Comparison of ENCODE assay signal across 13 cellular contexts in genomic region chr7:142508251-142508650, GRCh38.
DNase-seq lines count a peak whose midpoint lies in the region; ATAC-seq and TF ChIP-seq lines count a peak whose summit lies in the region.
"Had no signal": no experiment of that assay in that cellular context is flagged by ENCODE, and none has a peak within 500 bp of the region (broad histone marks: within the 10 kb centered on the region; RNA-seq: fewer than 3 reads in every experiment).

No MANE protein-coding gene starts in this region.

- CTCF ChIA-PET in activated CD4-positive, alpha-beta T cell treated with anti-CD3 and anti-CD28 coated beads, Interleukin-2, amount 10 ng/mL, durations not matched to agents 7 days and 5 days (lab: Charles Lee) = interaction anchor here (0.6 to 1.3 kb wide), 3 partner anchors 9 to 109 kb away, joined by 3 to 8 read pairs (median 5); no protein-coding TSS in a partner anchor

- TF ChIP-seq CTCF in Peyer's patch (IDR thresholded peaks at IDR 0.05) = no peak
- no peak for TF ChIP-seq CTCF in epithelial cell of esophagus (IDR thresholded peaks at IDR 0.05; ENCODE audit: insufficient read depth, low read depth, low read length, missing control alignments)
- TF ChIP-seq CTCF in smooth muscle cell (IDR thresholded peaks at IDR 0.05; ENCODE audit: borderline replicate concordance, insufficient read depth, poor library complexity, severe bottlenecking) = no peak

- H3K79me2 ChIP-seq in smooth muscle cell (ENCODE audit: low read depth) = no peaks in the 10 kb centered on the region
- no peaks in the 10 kb centered on the region for H3K79me2 ChIP-seq in GM23248 (ENCODE audit: insufficient read depth)

- no peaks in the 10 kb centered on the region for H3K36me3 Mint-ChIP-seq in activated CD4-positive, alpha-beta T cell treated with anti-CD3 and anti-CD28 coated beads, Interleukin-2, amount 10 ng/mL, durations not matched to agents 7 days and 5 days (ENCODE audit: low read depth)

- H3K4me1 Mint-ChIP-seq in activated CD4-positive, alpha-beta T cell treated with anti-CD3 and anti-CD28 coated beads, Interleukin-2, amount 10 ng/mL, durations not matched to agents 7 days and 5 days = peaks cover 31% of the 10 kb centered on the region

- no peak for DNase-seq in activated CD4-positive, alpha-beta T cell treated with anti-CD3 and anti-CD28 coated beads, Interleukin-2, amount 10 ng/mL, durations not matched to agents 7 days and 5 days
- no peak for DNase-seq in activated CD4-positive, alpha-beta T cell treated with anti-CD3 and anti-CD28 coated beads, Interleukin-2, amount 50 U/mL, for 48 hours
- DNase-seq in Peyer's patch (peak in 1 of 3 donors; percentile 73), epithelial cell of esophagus (ENCODE audit: low read depth) (peak; percentile 95), smooth muscle cell (lab: John Stamatoyannopoulos, UW; ENCODE audit: unreplicated experiment) (no peak), GDM1 (lab: John Stamatoyannopoulos, UW) (no peak), GM23248 (no peak)
- DNase-seq: activated T-cell treated with anti-CD3 and anti-CD28 coated beads, Interleukin-2, amount 50 U/mL, for 4 hours; DMS153; NCI-H226; stimulated activated CD4-positive, alpha-beta T cell treated with anti-CD3 and anti-CD28 coated beads, Interleukin-15, amount 100 ng/mL, for 24 hours had no signal

- H3K27me3 ChIP-seq in Peyer's patch = no peaks in the 10 kb centered on the region
- no peaks in the 10 kb centered on the region for H3K27me3 ChIP-seq in smooth muscle cell (ENCODE audit: low read depth)
- H3K27me3 ChIP-seq in GM23248 (replicated peaks; ENCODE audit: insufficient read depth) = peaks cover 38% of the 10 kb centered on the region

- H3K9me3 ChIP-seq in Peyer's patch (no peaks in the 10 kb centered on the region), smooth muscle cell (replicated peaks; ENCODE audit: low read depth) (no peaks in the 10 kb centered on the region), GM23248 (ENCODE audit: low read depth) (no peaks in the 10 kb centered on the region)

- peaks cover 13% of the 10 kb centered on the region for H3K27me3 Mint-ChIP-seq in activated CD4-positive, alpha-beta T cell treated with anti-CD3 and anti-CD28 coated beads, Interleukin-2, amount 10 ng/mL, durations not matched to agents 7 days and 5 days

- TF ChIP-seq POLR2A in Peyer's patch (IDR thresholded peaks at IDR 0.05) = peak in 1 of 2 donors; percentile 82

- no peaks in the 10 kb centered on the region for H4K20me1 ChIP-seq in smooth muscle cell (ENCODE audit: low read depth)
- H4K20me1 ChIP-seq in GM23248 (ENCODE audit: insufficient read depth) = no peaks in the 10 kb centered on the region

- no peaks in the 10 kb centered on the region for H3K9me3 Mint-ChIP-seq in activated CD4-positive, alpha-beta T cell treated with anti-CD3 and anti-CD28 coated beads, Interleukin-2, amount 10 ng/mL, durations not matched to agents 7 days and 5 days
- H3K9me3 Mint-ChIP-seq: activated T-cell treated with anti-CD3 and anti-CD28 coated beads, Interleukin-2, amount 50 U/mL, for 4 hours had no signal

- no peak for ATAC-seq in GM18517 (IDR thresholded peaks at IDR 0.05; ENCODE audit: unreplicated experiment)
- ATAC-seq: GM12878 had no signal

- in situ Hi-C loops in GM23248 (cut with MboI) = no loop called here

- POLR2A ChIA-PET in activated CD4-positive, alpha-beta T cell treated with anti-CD3 and anti-CD28 coated beads, Interleukin-2, amount 10 ng/mL, durations not matched to agents 7 days and 5 days (lab: Charles Lee) = no interaction called here

- H3K4me2 ChIP-seq in smooth muscle cell = no peak overlapping the region
- H3K4me2 ChIP-seq in GM23248 (ENCODE audit: unreplicated experiment) = no peak overlapping the region

- H3K4me1 ChIP-seq in Peyer's patch (peaks cover 0 to 10% (median 0%) of the 10 kb centered on the region in 4 donors), smooth muscle cell (ENCODE audit: low read depth) (no peaks in the 10 kb centered on the region), GM23248 (ENCODE audit: insufficient read depth) (no peaks in the 10 kb centered on the region)

- 72% methylated on average over 4 of the region's 4 CpGs for WGBS in smooth muscle cell (ENCODE audit: low lambda C conversion rate)
- WGBS in GM23248 (ENCODE audit: low coverage in 1 of 2, low lambda C conversion rate in 2 of 2, missing lambda C conversion rate in 2 of 2), 2 experiments = 51 to 53% methylated on average over 4 of the region's 4 CpGs

- peak overlapping the region in 3 of 4 donors; percentile 59 to 87 (median 72) for H3K27ac ChIP-seq in Peyer's patch
- peak overlapping the region; percentile 67 for H3K27ac ChIP-seq in smooth muscle cell (ENCODE audit: low read depth)
- no peak overlapping the region for H3K27ac ChIP-seq in GM23248

- H3K4me3 Mint-ChIP-seq in activated CD4-positive, alpha-beta T cell treated with anti-CD3 and anti-CD28 coated beads, Interleukin-2, amount 10 ng/mL, durations not matched to agents 7 days and 5 days = no peak overlapping the region
- H3K4me3 Mint-ChIP-seq: activated T-cell treated with anti-CD3 and anti-CD28 coated beads, Interleukin-2, amount 50 U/mL, for 4 hours had no signal

- H3K9me2 ChIP-seq in GM23248 (ENCODE audit: insufficient read depth) = no peaks in the 10 kb centered on the region

- H3K9ac ChIP-seq in smooth muscle cell (ENCODE audit: low read depth) (no peak overlapping the region), GM23248 (no peak overlapping the region)

- H3F3A ChIP-seq in smooth muscle cell (ENCODE audit: low read depth) (no peaks in the 10 kb centered on the region), GM23248 (ENCODE audit: insufficient read depth) (no peaks in the 10 kb centered on the region)

- H3K4me3 ChIP-seq in Peyer's patch (no peak overlapping the region), epithelial cell of esophagus (ENCODE audit: low read length) (no peak overlapping the region), smooth muscle cell (no peak overlapping the region), GM23248 (no peak overlapping the region)
- H3K4me3 ChIP-seq: GM12878 had no signal

- H3K36me3 ChIP-seq in Peyer's patch = no peaks in the 10 kb centered on the region
- H3K36me3 ChIP-seq in smooth muscle cell (ENCODE audit: low read depth) = no peaks in the 10 kb centered on the region
- no peaks in the 10 kb centered on the region for H3K36me3 ChIP-seq in GM23248 (ENCODE audit: low read depth)

- H3K27ac Mint-ChIP-seq in activated CD4-positive, alpha-beta T cell treated with anti-CD3 and anti-CD28 coated beads, Interleukin-2, amount 10 ng/mL, durations not matched to agents 7 days and 5 days = peak overlapping the region; percentile 83

- no peak overlapping the region for H2AFZ ChIP-seq in smooth muscle cell (ENCODE audit: low read depth)
- no peak overlapping the region for H2AFZ ChIP-seq in GM23248
